ENCODE assay signal across 1 cellular context in genomic region chr17:58416396-58416795, GRCh38.
TF ChIP-seq lines count a peak whose summit lies in the region.

No MANE protein-coding gene starts in this region.

TF ChIP-seq in HepG2, 621 proteins besides CTCF, POLR2A, EP300 and RAD21:
- TF ChIP-seq KLF16 (CRISPR knock-in tag; IDR thresholded peaks at IDR 0.05) (0 out of 4 replicates have a peak, but pooled peaks of 1 of the 2 experiments have one; percentile 2), BRD4 (CRISPR knock-in tag; IDR thresholded peaks at IDR 0.05) (no peak), AGO2 (optimal IDR thresholded peaks at IDR 0.05; ENCODE audit: low read depth, low read length) (peak; percentile 3), POLR2AphosphoS5 (IDR thresholded peaks at IDR 0.05; ENCODE audit: low read depth, low read length) (peak; percentile 24; the same call in 1 of the 2 replicates), TFE3 (CRISPR knock-in tag; IDR thresholded peaks at IDR 0.05) (0 out of 2 replicates have a peak, but pooled peaks have one; percentile 14), ZFP91 (CRISPR knock-in tag; IDR thresholded peaks at IDR 0.05; ENCODE audit: borderline replicate concordance) (no peak)
